8 cellular contexts compared by ENCODE assay signal in the genomic region with DNA sequence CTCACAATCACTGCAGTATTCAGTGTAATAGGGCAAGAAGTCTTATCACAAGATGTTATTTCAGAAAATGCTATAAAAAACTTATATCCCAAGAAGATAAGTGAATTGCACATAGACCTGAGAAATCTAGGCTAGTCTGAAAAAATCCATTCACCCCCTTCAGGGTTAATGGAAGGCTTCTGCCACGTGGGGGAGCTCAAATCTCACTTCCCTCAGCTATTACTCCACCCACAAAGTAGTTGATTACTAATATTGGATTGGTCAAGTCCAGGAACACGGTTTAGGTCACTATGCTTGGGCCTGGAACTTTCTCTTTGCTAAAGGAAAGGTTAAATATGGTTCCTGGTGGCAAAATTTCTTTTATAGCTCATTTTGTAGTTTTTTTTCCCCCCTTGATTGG. TPM values are rescaled to one million over a fixed set of nuclear protein-coding genes. Genes with fewer than 3 reads are reported as not detected.
DNase-seq lines count a peak whose midpoint lies in the region; ATAC-seq and TF ChIP-seq lines count a peak whose summit lies in the region.

No MANE protein-coding gene starts in this region.

- no peak for TF ChIP-seq POLR2A in gastrocnemius medialis (IDR thresholded peaks at IDR 0.05)

- 7% methylated on average over 2 of the region's 2 CpGs for WGBS in right cardiac atrium

- H3K36me3 ChIP-seq in cardiac muscle cell (no peaks in the 10 kb centered on the region), gastrocnemius medialis (no peaks in the 10 kb centered on the region)

- H3K27me3 ChIP-seq in cardiac muscle cell (no peaks in the 10 kb centered on the region), right cardiac atrium (ENCODE audit: control insufficient read depth, insufficient read depth) (no peaks in the 10 kb centered on the region), gastrocnemius medialis (no peaks in the 10 kb centered on the region)

- in situ Hi-C loops in gastrocnemius medialis (cut with MboI; ENCODE audit: low sequenced_read_pairs in 4 of 4) = no loop called here

- no peak overlapping the region for H3K27ac ChIP-seq in cardiac muscle cell
- H3K27ac ChIP-seq in right cardiac atrium (ENCODE audit: low read length) = no peak overlapping the region
- no peak overlapping the region for H3K27ac ChIP-seq in gastrocnemius medialis

- DNase-seq in cardiac muscle cell (ENCODE audit: low read depth in 1 of 2, low spot score in 1 of 2) = peak; percentile 39 to 60
- DNase-seq in right cardiac atrium = no peak
- peak; percentile 56 for DNase-seq in SK-N-DZ (ENCODE audit: low spot score)
- no peak for DNase-seq in gastrocnemius medialis
- no peak for DNase-seq in OCI-M2 (lab: John Stamatoyannopoulos, UW; ENCODE audit: unreplicated experiment)

- H3K4me3 ChIP-seq in cardiac muscle cell = no peak overlapping the region
- no peak overlapping the region for H3K4me3 ChIP-seq in right cardiac atrium (ENCODE audit: low read length)
- no peak overlapping the region for H3K4me3 ChIP-seq in gastrocnemius medialis

- H3K4me1 ChIP-seq in cardiac muscle cell (ENCODE audit: low read depth) = no peaks in the 10 kb centered on the region
- peaks cover 1% of the 10 kb centered on the region for H3K4me1 ChIP-seq in right cardiac atrium (ENCODE audit: control insufficient read depth, insufficient read depth, low read length)
- no peaks in the 10 kb centered on the region for H3K4me1 ChIP-seq in gastrocnemius medialis

- intact Hi-C loops in right cardiac atrium (cut with DNase I) = loop anchor here in 2 of 4 donors (10.0 kb wide), 1 partner anchor 163 kb away; no protein-coding TSS in a partner anchor
- intact Hi-C loops in gastrocnemius medialis (cut with DNase I; ENCODE audit: low total_unique reads) = no loop called here

- TF ChIP-seq CTCF in cardiac muscle cell (IDR thresholded peaks at IDR 0.05; ENCODE audit: low read depth, low read length) = peak; percentile 60
- TF ChIP-seq CTCF in gastrocnemius medialis (IDR thresholded peaks at IDR 0.05 in 4 of 5, conservative IDR thresholded peaks at IDR 0.05 in 1 of 5) = peak in 3 of 5 experiments; percentile 23 to 48 (median 24)

- ATAC-seq in right cardiac atrium = no peak
- ATAC-seq in GM21528 (IDR thresholded peaks at IDR 0.05; ENCODE audit: low FRiP score, unreplicated experiment) = peak; percentile 92
- peak; percentile 93 for ATAC-seq in HG03565 (IDR thresholded peaks at IDR 0.05; ENCODE audit: unreplicated experiment)
- peak; percentile 75 for ATAC-seq in esophagus mucosa
- peak; percentile 52 to 65 for ATAC-seq in gastrocnemius medialis

- no peaks in the 10 kb centered on the region for H3K9me3 ChIP-seq in cardiac muscle cell (ENCODE audit: low read depth)
- no peaks in the 10 kb centered on the region for H3K9me3 ChIP-seq in right cardiac atrium (ENCODE audit: control insufficient read depth, low read length)
- H3K9me3 ChIP-seq in gastrocnemius medialis = no peaks in the 10 kb centered on the region

RNA-seq across cellular contexts. Expression of gene ADAM23, which starts 51.2 kb away (rescaled TPM):
- total RNA-seq in cardiac muscle cell (9.3 and 11.3 TPM in 2 replicates), right cardiac atrium (10 to 100 TPM; 34.9 to 56.0 (median 42.2) TPM), esophagus mucosa (16.3 TPM), gastrocnemius medialis (1 to 10 TPM in 3 of 4 donors, under 1 TPM in 1; 0.65 to 2.4 (median 1.6) TPM)
- polyA plus RNA-seq in cardiac muscle cell (13.1 and 15.8 TPM in 2 replicates), right cardiac atrium (17.0 TPM)
- polyA plus RNA-seq in SK-N-DZ (2014; cell fraction: cytosol; rRNA removed) = 7.2 and 8.0 TPM in 2 replicates
- 12.0 and 13.3 TPM in 2 replicates for polyA plus RNA-seq in SK-N-DZ (2014; cell fraction: nucleus; rRNA removed)

Comparison
In these comparisons a context has a peak if more than half of its experiments do, and no peak if none do; other contexts are left out.
1. DNase-seq: peak in cardiac muscle cell (2 of 2) and SK-N-DZ (single experiment); none in right cardiac atrium (0 of 3), gastrocnemius medialis (0 of 2) and OCI-M2 (single experiment).
2. ATAC-seq: peak in GM21528 (single experiment), HG03565 (single experiment), esophagus mucosa (single experiment) and gastrocnemius medialis (2 of 2); none in right cardiac atrium (0 of 2).